ENCODE assay signal across 10 cellular contexts in the genomic region with DNA sequence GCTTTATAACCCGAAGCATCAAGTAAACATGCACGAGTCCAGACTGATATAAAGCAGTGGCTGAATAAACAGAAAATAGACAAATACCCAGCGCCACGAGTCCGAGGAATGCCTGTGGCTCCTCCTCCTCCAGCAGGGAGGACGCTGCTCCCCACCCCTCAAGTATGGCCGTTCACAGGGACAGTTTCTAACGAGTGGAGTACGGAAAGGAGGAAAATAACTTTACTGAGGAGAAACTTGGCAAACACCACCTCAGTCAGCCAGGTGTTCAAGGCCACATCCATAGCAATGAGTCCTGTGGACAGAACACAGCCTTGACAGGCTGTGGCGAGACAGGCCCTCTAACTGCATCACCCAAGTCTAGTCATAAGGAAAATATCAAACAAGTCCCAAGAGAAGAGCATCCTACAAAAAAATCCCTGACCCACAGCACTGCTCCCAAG. TPM values are rescaled to one million over a fixed set of nuclear protein-coding genes. Genes with fewer than 3 reads are reported as not detected.
DNase-seq lines count a peak whose midpoint lies in the region; FAIRE-seq and TF ChIP-seq lines count a peak whose summit lies in the region.
"Had no signal": no experiment of that assay in that cellular context is flagged by ENCODE, and none has a peak within 500 bp of the region (broad histone marks: within the 10 kb centered on the region; RNA-seq: fewer than 3 reads in every experiment).

No MANE protein-coding gene starts in this region.

- no peak for FAIRE-seq in astrocyte (lab: Jason Lieb, UNC)

- H3K23ac ChIP-seq in H9 (ENCODE audit: insufficient read length, low read depth, low read length) = no peak overlapping the region

- intact Hi-C loops in stomach (cut with DNase I; ENCODE audit: low total_unique reads) = no loop called here

- H3K4me3 Mint-ChIP-seq in H9 (no peak overlapping the region), astrocyte (ENCODE audit: unreplicated experiment) (peak overlapping the region; percentile 52)

- H4K91ac ChIP-seq in H9 (ENCODE audit: insufficient read length, low read depth, low read length) = no peak overlapping the region

- peaks cover 33 to 35% of the 10 kb centered on the region in 2 experiments for H3K4me1 Mint-ChIP-seq in H9
- peaks cover 62% of the 10 kb centered on the region for H3K4me1 Mint-ChIP-seq in astrocyte (ENCODE audit: low read depth, unreplicated experiment)

- peaks cover 10 to 15% (median 13%) of the 10 kb centered on the region in 3 experiments; a peak in 5 of 7 replicates for H3K36me3 Mint-ChIP-seq in H9 (ENCODE audit: insufficient read depth in 1 of 3, low read depth in 3 of 3)
- peaks cover 4% of the 10 kb centered on the region for H3K36me3 Mint-ChIP-seq in astrocyte (ENCODE audit: low read depth, unreplicated experiment)

- H2BK12ac ChIP-seq in H9 (ENCODE audit: insufficient read length, low read depth, low read length) = no peak overlapping the region

- H4K20me1 ChIP-seq in H9 (ENCODE audit: control insufficient read depth, insufficient read depth, insufficient read length) (no peaks in the 10 kb centered on the region), astrocyte (ENCODE audit: insufficient read depth, low read length) (peaks cover 10% of the 10 kb centered on the region)

- H2BK5ac ChIP-seq in H9 (ENCODE audit: insufficient read length, low read length) = no peak overlapping the region

- H3K27me3 Mint-ChIP-seq in H9 (ENCODE audit: low read depth) = no peaks in the 10 kb centered on the region
- H3K27me3 Mint-ChIP-seq in astrocyte (ENCODE audit: low read depth, unreplicated experiment) = no peaks in the 10 kb centered on the region
- H3K27me3 Mint-ChIP-seq: naive B cell had no signal

- no peak overlapping the region for H4K5ac ChIP-seq in H9 (ENCODE audit: insufficient read length, low read depth, low read length)

- H3K79me2 ChIP-seq in H9 (ENCODE audit: insufficient read depth, low read length) = peaks cover 17% of the 10 kb centered on the region; the same call in 1 of the 2 replicates
- H3K79me2 ChIP-seq in astrocyte (ENCODE audit: insufficient read depth, low read length) = peaks cover 88% of the 10 kb centered on the region

- TF ChIP-seq EP300 in stomach (IDR thresholded peaks at IDR 0.05) = no peak

- no peak overlapping the region for H3K14ac ChIP-seq in H9 (ENCODE audit: insufficient read depth, low read length)

- WGBS in H9 (ENCODE audit: extremely low coverage, insufficient read length, low lambda C conversion rate) = no CpG with 5 or more reads among the region's 10 CpGs
- 26% methylated on average over 10 of the region's 10 CpGs for WGBS in liver
- 24 to 47% (median 38%) methylated on average over 10 of the region's 10 CpGs for WGBS in stomach, 5 donors

- H2AFZ ChIP-seq in H9 (ENCODE audit: low read length) (no peak overlapping the region), astrocyte (ENCODE audit: low read depth, low read length) (no peak overlapping the region)

- no peak overlapping the region for H3K4me2 ChIP-seq in H9 (ENCODE audit: insufficient read depth, insufficient read length, low read length)
- peak overlapping the region; percentile 82 for H3K4me2 ChIP-seq in astrocyte (ENCODE audit: low read length)

- no peaks in the 10 kb centered on the region for H3K36me3 ChIP-seq in astrocyte (ENCODE audit: insufficient read depth, low read length)
- H3K36me3 ChIP-seq in liver (ENCODE audit: control insufficient read depth in 4 of 4, insufficient read depth in 3 of 4, low read depth in 1 of 4, low read length in 3 of 4) = no peaks in the 10 kb centered on the region
- H3K36me3 ChIP-seq in stomach = peaks cover 0 to 4% (median 1%) of the 10 kb centered on the region in 4 donors

- H3K9me3 Mint-ChIP-seq in H9 (no peaks in the 10 kb centered on the region), astrocyte (ENCODE audit: unreplicated experiment) (no peaks in the 10 kb centered on the region)
- H3K9me3 Mint-ChIP-seq: naive B cell had no signal

- no peak for TF ChIP-seq POLR2A in stomach (IDR thresholded peaks at IDR 0.05)

- no peak overlapping the region for H2AK5ac ChIP-seq in H9 (ENCODE audit: insufficient read length, low read length)

- H3K27ac ChIP-seq in H9 (ENCODE audit: insufficient read length, low read depth, low read length) (no peak overlapping the region), astrocyte (ENCODE audit: low read depth, low read length) (peak overlapping the region; percentile 97), liver (ENCODE audit: low read depth in 1 of 2, low read length in 2 of 2) (peak overlapping the region; percentile 78 to 80), stomach (peak overlapping the region; percentile 43 to 95 (median 90)), caudate nucleus (ENCODE audit: low read depth, low read length) (no peak overlapping the region)

- no peak overlapping the region for H2BK20ac ChIP-seq in H9 (ENCODE audit: low read depth, low read length, poor library complexity, severe bottlenecking)

- no peak overlapping the region for H2BK15ac ChIP-seq in H9 (ENCODE audit: low read depth, low read length)

- peak overlapping the region in 2 of 3 experiments; percentile 55 to 74; a peak in 2 of 7 replicates for H3K27ac Mint-ChIP-seq in H9
- peak overlapping the region; percentile 64 for H3K27ac Mint-ChIP-seq in astrocyte (ENCODE audit: unreplicated experiment)

- no peak overlapping the region for H2BK120ac ChIP-seq in H9 (ENCODE audit: low read depth, low read length, poor library complexity, severe bottlenecking)

- no peak for TF ChIP-seq CTCF in H9 (conservative IDR thresholded peaks at IDR 0.05)
- TF ChIP-seq CTCF in astrocyte (IDR thresholded peaks at IDR 0.05; ENCODE audit: insufficient read depth, low read depth, low read length) = no peak
- no peak for TF ChIP-seq CTCF in liver (IDR thresholded peaks at IDR 0.05; ENCODE audit: low read depth, low read length, missing input control)
- no peak for TF ChIP-seq CTCF in stomach (IDR thresholded peaks at IDR 0.05)

- H3T11ph ChIP-seq in H9 (ENCODE audit: low read length) = no peak overlapping the region

- H4K8ac ChIP-seq in H9 (replicated peaks; ENCODE audit: insufficient read length, low read depth, low read length) = no peak overlapping the region

- no peaks in the 10 kb centered on the region for H3K23me2 ChIP-seq in H9 (ENCODE audit: insufficient read length, low read depth, low read length, poor library complexity, severe bottlenecking)

- H3K4me1 ChIP-seq in H9 (ENCODE audit: insufficient read depth, low read length) (no peaks in the 10 kb centered on the region), astrocyte (ENCODE audit: insufficient read depth, low read length) (peaks cover 62% of the 10 kb centered on the region), liver (ENCODE audit: control insufficient read depth in 4 of 4, insufficient read depth in 4 of 4, low read length in 3 of 4) (peaks cover 14 to 46% (median 31%) of the 10 kb centered on the region in 4 donors), stomach (peaks cover 86 to 100% (median 96%) of the 10 kb centered on the region in 4 donors)

- TF ChIP-seq RAD21 in liver (IDR thresholded peaks at IDR 0.05) = no peak

- H3K56ac ChIP-seq in H9 (ENCODE audit: insufficient read length, low read depth, low read length) = no peak overlapping the region

- no peak overlapping the region for H3K4ac ChIP-seq in H9 (ENCODE audit: low read depth, low read length)

- H3K27me3 ChIP-seq in H9 (ENCODE audit: insufficient read depth, low read length) (no peaks in the 10 kb centered on the region), astrocyte (ENCODE audit: insufficient read depth, low read length) (no peaks in the 10 kb centered on the region), liver (ENCODE audit: control insufficient read depth in 4 of 4, insufficient read depth in 4 of 4, low read length in 3 of 4) (no peaks in the 10 kb centered on the region), stomach (no peaks in the 10 kb centered on the region)

- H3K18ac ChIP-seq in H9 (ENCODE audit: insufficient read length, low read depth, low read length) = no peak overlapping the region

- DNase-seq in H9 (no peak), astrocyte (ENCODE audit: low read depth) (peak; percentile 52), stomach (no peak), NCI-H1436 treated with DMSO at 0.1 percent for 48 hours (lab: John Stamatoyannopoulos, UW) (no peak), caudate nucleus (lab: John Stamatoyannopoulos, UW) (no peak)
- DNase-seq in NK-92 treated with Interleukin-12 subunit alpha and Interleukin-12 subunit beta, amount 100 ng/mL, for 24 hours (lab: John Stamatoyannopoulos, UW) = no peak
- DNase-seq: activated effector memory CD4-positive, alpha-beta T cell treated with anti-CD3 and anti-CD28 coated beads, Interleukin-2, amount 50 U/mL, for 16 hours; naive B cell; NCI-H510A treated with DMSO at 0.1 percent for 48 hours had no signal

- H3K9me3 ChIP-seq in H9 (ENCODE audit: control insufficient read depth, low read depth, low read length) = no peaks in the 10 kb centered on the region
- no peaks in the 10 kb centered on the region for H3K9me3 ChIP-seq in astrocyte (ENCODE audit: insufficient read depth, low read depth, low read length)
- no peaks in the 10 kb centered on the region for H3K9me3 ChIP-seq in liver (ENCODE audit: control insufficient read depth in 4 of 4, low read length in 3 of 4)
- H3K9me3 ChIP-seq in stomach = no peaks in the 10 kb centered on the region

- peaks cover 7% of the 10 kb centered on the region for H3K79me1 ChIP-seq in H9 (ENCODE audit: insufficient read depth, low read depth, low read length, poor library complexity, severe bottlenecking)

- no peak overlapping the region for H3K9ac ChIP-seq in H9 (ENCODE audit: extremely low read depth, insufficient read length, low read length)
- peak overlapping the region; percentile 71 for H3K9ac ChIP-seq in astrocyte (ENCODE audit: low read length)
- H3K9ac ChIP-seq in liver (ENCODE audit: low read depth in 1 of 2, low read length in 2 of 2) = peak overlapping the region in 1 of 2 donors; percentile 10

- H3K4me3 ChIP-seq in astrocyte (ENCODE audit: insufficient read depth, low read depth, low read length) (no peak overlapping the region), liver (ENCODE audit: low read depth in 1 of 3, low read length in 3 of 3) (no peak overlapping the region), stomach (peak overlapping the region in 1 of 4 donors; percentile 25)

TF ChIP-seq in liver, 16 proteins besides CTCF, POLR2A, EP300 and RAD21 (continues in another document):
- TF ChIP-seq TAF1 (conservative IDR thresholded peaks at IDR 0.05) (no peak), SP1 (IDR thresholded peaks at IDR 0.05) (peak; percentile 33), FOXA2 (IDR thresholded peaks at IDR 0.05) (peak; percentile 76), FOXA1 (IDR thresholded peaks at IDR 0.05) (peak; percentile 54), NR2F2 (IDR thresholded peaks at IDR 0.05) (no peak), JUND (IDR thresholded peaks at IDR 0.05) (peak in 1 of 2 donors; percentile 21)

RNA-seq across cellular contexts. Expression of a gene that starts 9.2 kb away (rescaled TPM):
- total RNA-seq in H9 (2021) = 39.1 and 44.0 TPM in 2 replicates
- 56.2 and 59.2 TPM in 2 replicates for total RNA-seq in astrocyte
- total RNA-seq in liver = 10 to 100 TPM; 14.5 to 14.9 TPM
- polyA plus RNA-seq in liver = 1 to 10 TPM; 2.5 to 9.7 TPM
- 100 to 1,000 TPM in 2 of 5 donors, 10 to 100 TPM in 3; 54.3 to 358 (median 58.1) TPM for total RNA-seq in stomach
- polyA plus RNA-seq in stomach = 10 to 100 TPM; 15.0 to 23.0 (median 15.4) TPM

RNA-seq across cellular contexts. Expression of a gene that starts 25.5 kb away (rescaled TPM):
- total RNA-seq in H9 (2021) = 3.8 and 4.7 TPM in 2 replicates
- total RNA-seq in astrocyte = 6.2 and 7.5 TPM in 2 replicates
- 1 to 10 TPM; 3.9 to 5.9 TPM for total RNA-seq in liver
- 1 to 10 TPM; 1.5 to 1.8 TPM for polyA plus RNA-seq in liver
- 10 to 100 TPM; 13.3 to 40.6 (median 17.6) TPM for total RNA-seq in stomach
- polyA plus RNA-seq in stomach = 10 to 100 TPM in 1 of 3 donors, 1 to 10 TPM in 2; 3.6 to 10.2 (median 8.4) TPM

Comparison
In these comparisons a context has a peak if more than half of its experiments do, and no peak if none do; other contexts are left out.
1. H3K27ac ChIP-seq: peak in astrocyte (single experiment), liver (2 of 2) and stomach (5 of 5); none in H9 (single experiment) and caudate nucleus (single experiment).